ENCODE assay signal across 11 cellular contexts in genomic region chr11:22792497-22792896, GRCh38. TPM values are rescaled to one million over a fixed set of nuclear protein-coding genes. Genes with fewer than 3 reads are reported as not detected.
DNase-seq lines count a peak whose midpoint lies in the region; ATAC-seq and TF ChIP-seq lines count a peak whose summit lies in the region.
"Had no signal": no experiment of that assay in that cellular context is flagged by ENCODE, and none has a peak within 500 bp of the region (broad histone marks: within the 10 kb centered on the region; RNA-seq: fewer than 3 reads in every experiment).

No MANE protein-coding gene starts in this region.

- no peaks in the 10 kb centered on the region for H3K27me3 Mint-ChIP-seq in activated CD4-positive, alpha-beta memory T cell treated with anti-CD3 and anti-CD28 coated beads, Interleukin-2, amount 10 ng/mL, durations not matched to agents 7 days and 5 days

- no peaks in the 10 kb centered on the region for H3K36me3 Mint-ChIP-seq in activated CD4-positive, alpha-beta memory T cell treated with anti-CD3 and anti-CD28 coated beads, Interleukin-2, amount 10 ng/mL, durations not matched to agents 7 days and 5 days (ENCODE audit: low read depth)

- no peak for TF ChIP-seq CTCF in GM10266 (IDR thresholded peaks at IDR 0.05; ENCODE audit: control insufficient read depth, insufficient read depth, low read depth, missing control alignments)

- H3K27ac Mint-ChIP-seq in activated CD4-positive, alpha-beta memory T cell treated with anti-CD3 and anti-CD28 coated beads, Interleukin-2, amount 10 ng/mL, durations not matched to agents 7 days and 5 days, result no peak overlapping the region

- H3K4me1 Mint-ChIP-seq in activated CD4-positive, alpha-beta memory T cell treated with anti-CD3 and anti-CD28 coated beads, Interleukin-2, amount 10 ng/mL, durations not matched to agents 7 days and 5 days, result no peaks in the 10 kb centered on the region

- no peak overlapping the region for H3K4me3 Mint-ChIP-seq in activated CD4-positive, alpha-beta memory T cell treated with anti-CD3 and anti-CD28 coated beads, Interleukin-2, amount 10 ng/mL, durations not matched to agents 7 days and 5 days

- DNase-seq in activated CD4-positive, alpha-beta T cell treated with anti-CD3 and anti-CD28 coated beads for 48 hours, result peak; percentile 4
- no peak for DNase-seq in activated CD4-positive, alpha-beta T cell treated with anti-CD3 and anti-CD28 coated beads, Interleukin-2, amount 50 U/mL, for 1 hour
- peak; percentile 85 for DNase-seq in SW480 (ENCODE audit: low spot score)
- peak; percentile 95 for DNase-seq in foreskin melanocyte
- peak; percentile 95 for DNase-seq in superior temporal gyrus (ENCODE audit: extremely low spot score)
- no peak for DNase-seq in GM10266 (ENCODE audit: extremely low spot score)
- DNase-seq in activated CD4-positive, alpha-beta memory T cell treated with anti-CD3 and anti-CD28 coated beads, Interleukin-2, amount 10 ng/mL, durations not matched to agents 7 days and 5 days, result no peak
- DNase-seq: activated CD4-positive, alpha-beta T cell treated with anti-CD3 and anti-CD28 coated beads, Interleukin-2, amount 50 U/mL, for 4 hours; gastrocnemius medialis; stimulated activated CD4-positive, alpha-beta T cell treated with anti-CD3 and anti-CD28 coated beads, Interleukin-15, amount 100 ng/mL, for 24 hours had no signal

- POLR2A ChIA-PET in activated CD4-positive, alpha-beta memory T cell treated with anti-CD3 and anti-CD28 coated beads, Interleukin-2, amount 10 ng/mL, durations not matched to agents 7 days and 5 days (lab: Charles Lee), result no interaction called here

- H3K9me3 Mint-ChIP-seq in activated CD4-positive, alpha-beta memory T cell treated with anti-CD3 and anti-CD28 coated beads, Interleukin-2, amount 10 ng/mL, durations not matched to agents 7 days and 5 days, result no peaks in the 10 kb centered on the region

- CTCF ChIA-PET in activated CD4-positive, alpha-beta memory T cell treated with anti-CD3 and anti-CD28 coated beads, Interleukin-2, amount 10 ng/mL, durations not matched to agents 7 days and 5 days (lab: Charles Lee), result no interaction called here

- ATAC-seq in HG03108 (IDR thresholded peaks at IDR 0.05; ENCODE audit: unreplicated experiment), result no peak
- ATAC-seq: gastrocnemius medialis had no signal

RNA-seq across cellular contexts. Expression of gene SVIP, which starts 37.1 kb away (rescaled TPM):
- total RNA-seq in activated CD4-positive, alpha-beta memory T cell treated with anti-CD3 and anti-CD28 coated beads, Interleukin-2, amount 10 ng/mL, durations not matched to agents 7 days and 5 days, result 10 to 100 TPM; 26.9 to 27.5 TPM

Comparison
In these comparisons a context has a peak if more than half of its experiments do, and no peak if none do; other contexts are left out.
1. DNase-seq: peak in activated CD4-positive, alpha-beta T cell treated with anti-CD3 and anti-CD28 coated beads for 48 hours (single experiment), SW480 (single experiment), foreskin melanocyte (single experiment) and superior temporal gyrus (single experiment); none in activated CD4-positive, alpha-beta T cell treated with anti-CD3 and anti-CD28 coated beads, Interleukin-2, amount 50 U/mL, for 1 hour (single experiment), GM10266 (single experiment) and activated CD4-positive, alpha-beta memory T cell treated with anti-CD3 and anti-CD28 coated beads, Interleukin-2, amount 10 ng/mL, durations not matched to agents 7 days and 5 days (single experiment).